Comparison of ENCODE assay signal across 24 cellular contexts in genomic region chr10:78286186-78286585, GRCh38.
DNase-seq lines count a peak whose midpoint lies in the region; ATAC-seq and TF ChIP-seq lines count a peak whose summit lies in the region.
"Had no signal": no experiment of that assay in that cellular context is flagged by ENCODE, and none has a peak within 500 bp of the region (broad histone marks: within the 10 kb centered on the region; RNA-seq: fewer than 3 reads in every experiment).

No MANE protein-coding gene starts in this region.

- peaks cover 13% of the 10 kb centered on the region for H3K27me3 Mint-ChIP-seq in nephron (ENCODE audit: low read depth)
- H3K27me3 Mint-ChIP-seq in activated T-helper 1 cell treated with anti-CD3 and anti-CD28 coated beads, Interleukin-12 subunit alpha, Interleukin-12 subunit beta, Interleukin-2, Interleukin-4 antibody, amounts not matched to agents 30 ng/mL and 10 ng/mL and 1 ng/mL, durations not matched to agents 14 hours and 24 hours and 36 hours (ENCODE audit: insufficient read depth): peaks cover 5% of the 10 kb centered on the region
- H3K27me3 Mint-ChIP-seq: activated naive CD8-positive, alpha-beta T cell treated with anti-CD3 and anti-CD28 coated beads for 36 hours had no signal

- H3K9me3 ChIP-seq in WERI-Rb-1 (ENCODE audit: severe bottlenecking): no peaks in the 10 kb centered on the region
- H3K9me3 ChIP-seq in body of pancreas: no peaks in the 10 kb centered on the region
- H3K9me3 ChIP-seq: neutrophil, psoas muscle, thyroid gland had no signal

- no peaks in the 10 kb centered on the region for H3K36me3 Mint-ChIP-seq in nephron (ENCODE audit: low read depth)
- H3K36me3 Mint-ChIP-seq in activated T-helper 1 cell treated with anti-CD3 and anti-CD28 coated beads, Interleukin-12 subunit alpha, Interleukin-12 subunit beta, Interleukin-2, Interleukin-4 antibody, amounts not matched to agents 30 ng/mL and 10 ng/mL and 1 ng/mL, durations not matched to agents 14 hours and 24 hours and 36 hours (ENCODE audit: low read depth): no peaks in the 10 kb centered on the region
- H3K36me3 Mint-ChIP-seq: activated naive CD8-positive, alpha-beta T cell treated with anti-CD3 and anti-CD28 coated beads for 36 hours; memory B cell had no signal

- intact Hi-C loops in activated T-helper 1 cell treated with anti-CD3 and anti-CD28 coated beads, Interleukin-12 subunit alpha, Interleukin-12 subunit beta, Interleukin-2, Interleukin-4 antibody, amounts not matched to agents 30 ng/mL and 10 ng/mL and 1 ng/mL, durations not matched to agents 14 hours and 24 hours and 36 hours (cut with micrococcal nuclease): no loop called here
- intact Hi-C loops in body of pancreas (cut with DNase I): no loop called here

- peaks cover 37% of the 10 kb centered on the region for H3K4me1 Mint-ChIP-seq in nephron
- no peaks in the 10 kb centered on the region for H3K4me1 Mint-ChIP-seq in activated T-helper 1 cell treated with anti-CD3 and anti-CD28 coated beads, Interleukin-12 subunit alpha, Interleukin-12 subunit beta, Interleukin-2, Interleukin-4 antibody, amounts not matched to agents 30 ng/mL and 10 ng/mL and 1 ng/mL, durations not matched to agents 14 hours and 24 hours and 36 hours (ENCODE audit: low read depth)
- H3K4me1 Mint-ChIP-seq: activated naive CD8-positive, alpha-beta T cell treated with anti-CD3 and anti-CD28 coated beads for 36 hours had no signal

- H3K4me3 Mint-ChIP-seq in nephron: no peak overlapping the region
- H3K4me3 Mint-ChIP-seq in activated T-helper 1 cell treated with anti-CD3 and anti-CD28 coated beads, Interleukin-12 subunit alpha, Interleukin-12 subunit beta, Interleukin-2, Interleukin-4 antibody, amounts not matched to agents 30 ng/mL and 10 ng/mL and 1 ng/mL, durations not matched to agents 14 hours and 24 hours and 36 hours: no peak overlapping the region
- H3K4me3 Mint-ChIP-seq: activated naive CD8-positive, alpha-beta T cell treated with anti-CD3 and anti-CD28 coated beads for 36 hours; memory B cell had no signal

- no peaks in the 10 kb centered on the region for H3K36me3 ChIP-seq in WERI-Rb-1
- no peaks in the 10 kb centered on the region for H3K36me3 ChIP-seq in body of pancreas (replicated peaks in 1 of 2; ENCODE audit: insufficient read depth in 1 of 2, low read depth in 2 of 2)
- H3K36me3 ChIP-seq: neutrophil, thyroid gland had no signal

- H3K9me3 Mint-ChIP-seq in nephron: no peaks in the 10 kb centered on the region
- no peaks in the 10 kb centered on the region for H3K9me3 Mint-ChIP-seq in activated T-helper 1 cell treated with anti-CD3 and anti-CD28 coated beads, Interleukin-12 subunit alpha, Interleukin-12 subunit beta, Interleukin-2, Interleukin-4 antibody, amounts not matched to agents 30 ng/mL and 10 ng/mL and 1 ng/mL, durations not matched to agents 14 hours and 24 hours and 36 hours
- H3K9me3 Mint-ChIP-seq: activated naive CD8-positive, alpha-beta T cell treated with anti-CD3 and anti-CD28 coated beads for 36 hours; memory B cell had no signal

- ATAC-seq in HG03565 (IDR thresholded peaks at IDR 0.05; ENCODE audit: unreplicated experiment) (no peak), body of pancreas (no peak)
- ATAC-seq: psoas muscle; stimulated activated naive CD8-positive, alpha-beta T cell treated with anti-CD3 and anti-CD28 coated beads, Interleukin-15, Interleukin-2, amounts not matched to agents 100 U/mL and 50 U/mL, for 24 hours had no signal

- peaks cover 11% of the 10 kb centered on the region for H3K4me1 ChIP-seq in body of pancreas
- H3K4me1 ChIP-seq: psoas muscle had no signal

- DNase-seq in DMS53 (lab: John Stamatoyannopoulos, UW): peak; percentile 50
- DNase-seq in DMS53 treated with DMSO at 0.1 percent for 48 hours (lab: John Stamatoyannopoulos, UW; ENCODE audit: unreplicated experiment): no peak
- DNase-seq in NCI-H146 (lab: John Stamatoyannopoulos, UW): peak; percentile 64
- peak; percentile 90 for DNase-seq in WERI-Rb-1
- DNase-seq in activated T-helper 1 cell treated with anti-CD3 and anti-CD28 coated beads, Interleukin-12 subunit alpha, Interleukin-12 subunit beta, Interleukin-2, Interleukin-4 antibody, amounts not matched to agents 30 ng/mL and 10 ng/mL and 1 ng/mL, durations not matched to agents 14 hours and 24 hours and 36 hours (ENCODE audit: low spot score): no peak
- no peak for DNase-seq in body of pancreas
- DNase-seq: 8988T; activated CD4-positive, alpha-beta T cell treated with anti-CD3 and anti-CD28 coated beads, Interleukin-2, amount 50 U/mL, for 48 hours; activated CD4-positive, CD25-positive, alpha-beta regulatory T cell; activated naive CD8-positive, alpha-beta T cell treated with anti-CD3 and anti-CD28 coated beads for 36 hours; caudate nucleus; EL; NCI-H1092; NCI-H2029; NCI-H2227 treated with DMSO at 0.1 percent for 48 hours; Right ventricle myocardium superior; stimulated activated naive CD8-positive, alpha-beta T cell treated with anti-CD3 and anti-CD28 coated beads, Interleukin-15, Interleukin-2, amounts not matched to agents 100 U/mL and 50 U/mL, for 24 hours; thyroid gland had no signal

- H3K4me3 ChIP-seq in WERI-Rb-1 (ENCODE audit: low read depth, low read length): no peak overlapping the region
- H3K4me3 ChIP-seq in body of pancreas: no peak overlapping the region
- H3K4me3 ChIP-seq: hepatocyte, psoas muscle, thyroid gland had no signal

- TF ChIP-seq CTCF in WERI-Rb-1 (IDR thresholded peaks at IDR 0.05; ENCODE audit: low read depth, low read length) (no peak), nephron (IDR thresholded peaks at IDR 0.05; ENCODE audit: unreplicated experiment in 3 of 3) (no peak), body of pancreas (IDR thresholded peaks at IDR 0.05) (no peak)

- 57 to 85% methylated on average over 1 of the region's 1 CpG for WGBS in body of pancreas, 2 donors

- H3K27ac ChIP-seq in WERI-Rb-1: no peak overlapping the region; the same call in 1 of the 2 replicates
- no peak overlapping the region for H3K27ac ChIP-seq in body of pancreas
- H3K27ac ChIP-seq: hepatocyte, neutrophil, psoas muscle, thyroid gland had no signal

- TF ChIP-seq POLR2A in body of pancreas (IDR thresholded peaks at IDR 0.05): no peak

- peak overlapping the region in 2 of 3 experiments; percentile 74 to 96 for H3K27ac Mint-ChIP-seq in nephron
- no peak overlapping the region for H3K27ac Mint-ChIP-seq in activated T-helper 1 cell treated with anti-CD3 and anti-CD28 coated beads, Interleukin-12 subunit alpha, Interleukin-12 subunit beta, Interleukin-2, Interleukin-4 antibody, amounts not matched to agents 30 ng/mL and 10 ng/mL and 1 ng/mL, durations not matched to agents 14 hours and 24 hours and 36 hours
- H3K27ac Mint-ChIP-seq: activated naive CD8-positive, alpha-beta T cell treated with anti-CD3 and anti-CD28 coated beads for 36 hours; memory B cell had no signal

- H3K27me3 ChIP-seq in WERI-Rb-1 (ENCODE audit: insufficient read depth, low read depth, severe bottlenecking) (no peaks in the 10 kb centered on the region), body of pancreas (no peaks in the 10 kb centered on the region)
- H3K27me3 ChIP-seq: hepatocyte, neutrophil, thyroid gland had no signal

Comparison
In these comparisons a context has a peak if more than half of its experiments do, and no peak if none do; other contexts are left out.
1. DNase-seq: peak in DMS53 (single experiment), NCI-H146 (single experiment) and WERI-Rb-1 (single experiment); none in DMS53 treated with DMSO at 0.1 percent for 48 hours (single experiment), activated T-helper 1 cell treated with anti-CD3 and anti-CD28 coated beads, Interleukin-12 subunit alpha, Interleukin-12 subunit beta, Interleukin-2, Interleukin-4 antibody, amounts not matched to agents 30 ng/mL and 10 ng/mL and 1 ng/mL, durations not matched to agents 14 hours and 24 hours and 36 hours (single experiment) and body of pancreas (0 of 4).